Comparison of ENCODE assay signal across 8 cellular contexts in genomic region chr4:25862411-25863346, GRCh38. TPM values are rescaled to one million over a fixed set of nuclear protein-coding genes. Genes with fewer than 3 reads are reported as not detected.
DNase-seq lines count a peak whose midpoint lies in the region; ATAC-seq, FAIRE-seq and TF ChIP-seq lines count a peak whose summit lies in the region.

Gene SEL1L3, minus strand, starts transcription at chr4:25862988. Its CDS starts 152 bp downstream, at chr4:25862836.

- WGBS in neuronal stem cell (ENCODE audit: extremely low coverage in 2 of 2, insufficient read length in 2 of 2, insufficient replicate concordance in 1 of 2), 2 donors, result no CpG with 5 or more reads among the region's 115 CpGs

- H3K9me3 Mint-ChIP-seq in activated T-helper 1 cell treated with anti-CD3 and anti-CD28 coated beads, Interleukin-12 subunit alpha, Interleukin-12 subunit beta, Interleukin-2, Interleukin-4 antibody, amounts not matched to agents 30 ng/mL and 10 ng/mL and 1 ng/mL, durations not matched to agents 14 hours and 24 hours and 36 hours, result no peaks in the 10 kb centered on the region

- peak within 1 kb of the TSS; percentile 57 for H2BK120ac ChIP-seq in neuronal stem cell (ENCODE audit: low read depth, low read length)

- H3K9me3 ChIP-seq in fibroblast of lung (ENCODE audit: control insufficient read depth, insufficient read depth, low read depth, low read length) (no peaks in the 10 kb centered on the region), neuronal stem cell (replicated peaks in 1 of 2; ENCODE audit: control insufficient read depth in 2 of 2, insufficient read depth in 1 of 2, low read depth in 1 of 2, low read length in 2 of 2) (no peaks in the 10 kb centered on the region), upper lobe of right lung (no peaks in the 10 kb centered on the region)

- H3K27ac ChIP-seq in fibroblast of lung (ENCODE audit: insufficient read depth, low read length) (no peak within 1 kb of the TSS), neuronal stem cell (replicated peaks; ENCODE audit: low read length) (no peak within 1 kb of the TSS), upper lobe of right lung (peak within 1 kb of the TSS; percentile 86)

- no peak within 1 kb of the TSS for H2BK15ac ChIP-seq in neuronal stem cell (ENCODE audit: low read length)

- TF ChIP-seq CTCF in fibroblast of lung (conservative IDR thresholded peaks at IDR 0.05 in 1 of 2, IDR thresholded peaks at IDR 0.05 in 1 of 2; ENCODE audit: low read depth in 1 of 2, low read length in 2 of 2) (no peak), upper lobe of right lung (IDR thresholded peaks at IDR 0.05) (no peak)

- H3K79me1 ChIP-seq in neuronal stem cell (ENCODE audit: low read depth, low read length), result peaks cover 2% of the 10 kb centered on the region

- no peaks in the 10 kb centered on the region for H3K4me1 ChIP-seq in fibroblast of lung (ENCODE audit: control insufficient read depth, extremely low read depth, insufficient read depth, low read length)
- H3K4me1 ChIP-seq in neuronal stem cell (ENCODE audit: control insufficient read depth in 2 of 2, insufficient read depth in 1 of 2, low read depth in 1 of 2, low read length in 2 of 2), result peaks cover 9 to 11% of the 10 kb centered on the region in 2 donors
- peaks cover 36% of the 10 kb centered on the region for H3K4me1 ChIP-seq in upper lobe of right lung

- no peaks in the 10 kb centered on the region for H3K27me3 ChIP-seq in fibroblast of lung (ENCODE audit: control insufficient read depth, insufficient read depth, low read length)
- peaks cover 0 to 57% (median 11%) of the 10 kb centered on the region in 3 experiments for H3K27me3 ChIP-seq in neuronal stem cell (ENCODE audit: control insufficient read depth in 3 of 3, insufficient read depth in 3 of 3, low read depth in 1 of 3, low read length in 3 of 3)
- H3K27me3 ChIP-seq in upper lobe of right lung, result no peaks in the 10 kb centered on the region

- H2BK12ac ChIP-seq in neuronal stem cell (ENCODE audit: low read length), result no peak within 1 kb of the TSS

- no peak for FAIRE-seq in H54 (lab: Jason Lieb, UNC)

- H2BK5ac ChIP-seq in neuronal stem cell (ENCODE audit: low read length), result no peak within 1 kb of the TSS

- peak within 1 kb of the TSS; percentile 89 for H3K18ac ChIP-seq in neuronal stem cell (ENCODE audit: low read length)

- H3K4ac ChIP-seq in neuronal stem cell (ENCODE audit: low read length), result no peak within 1 kb of the TSS

- intact Hi-C loops in activated T-helper 1 cell treated with anti-CD3 and anti-CD28 coated beads, Interleukin-12 subunit alpha, Interleukin-12 subunit beta, Interleukin-2, Interleukin-4 antibody, amounts not matched to agents 30 ng/mL and 10 ng/mL and 1 ng/mL, durations not matched to agents 14 hours and 24 hours and 36 hours (cut with micrococcal nuclease), result loop anchor here (1.0 to 10.0 kb wide), 8 partner anchors 52 to 1152 kb away; partner anchors contain the start of genes PI4K2B, RBPJ, SMIM20 and TBC1D19
- intact Hi-C loops in upper lobe of right lung (cut with DNase I), result no loop called here

- H3K36me3 ChIP-seq in fibroblast of lung (ENCODE audit: control insufficient read depth, insufficient read depth, low read length) (no peaks in the 10 kb centered on the region), neuronal stem cell (replicated peaks in 1 of 2; ENCODE audit: control insufficient read depth in 2 of 2, insufficient read depth in 2 of 2, low read length in 2 of 2) (no peaks in the 10 kb centered on the region), upper lobe of right lung (no peaks in the 10 kb centered on the region)

- H4K91ac ChIP-seq in neuronal stem cell (ENCODE audit: low read depth, low read length, poor library complexity), result no peak within 1 kb of the TSS

- peak within 1 kb of the TSS; percentile 19 to 82 (median 58) for H3K4me3 ChIP-seq in fibroblast of lung (replicated peaks in 1 of 4; ENCODE audit: control extremely low read depth in 1 of 4, insufficient read depth in 1 of 4, low read depth in 3 of 4, low read length in 4 of 4)
- peak within 1 kb of the TSS; percentile 44 to 88 for H3K4me3 ChIP-seq in neuronal stem cell (ENCODE audit: low read length in 2 of 2)
- peak within 1 kb of the TSS; percentile 85 for H3K4me3 ChIP-seq in upper lobe of right lung

- H3K4me2 ChIP-seq in fibroblast of lung (ENCODE audit: extremely low read depth, insufficient read depth, low read length) (peak within 1 kb of the TSS; percentile 55), neuronal stem cell (ENCODE audit: insufficient read depth, low read length, poor library complexity, severe bottlenecking) (peak within 1 kb of the TSS; percentile 83)

- ATAC-seq in upper lobe of right lung, result peak; percentile 75

- TF ChIP-seq POLR2A in H54 (IDR thresholded peaks at IDR 0.05; ENCODE audit: low read depth, low read length), result no peak

- H3K36me3 Mint-ChIP-seq in activated T-helper 1 cell treated with anti-CD3 and anti-CD28 coated beads, Interleukin-12 subunit alpha, Interleukin-12 subunit beta, Interleukin-2, Interleukin-4 antibody, amounts not matched to agents 30 ng/mL and 10 ng/mL and 1 ng/mL, durations not matched to agents 14 hours and 24 hours and 36 hours (ENCODE audit: low read depth), result peaks cover 11% of the 10 kb centered on the region

- H3K27ac Mint-ChIP-seq in activated T-helper 1 cell treated with anti-CD3 and anti-CD28 coated beads, Interleukin-12 subunit alpha, Interleukin-12 subunit beta, Interleukin-2, Interleukin-4 antibody, amounts not matched to agents 30 ng/mL and 10 ng/mL and 1 ng/mL, durations not matched to agents 14 hours and 24 hours and 36 hours, result peak within 1 kb of the TSS; percentile 99

- no peak within 1 kb of the TSS for H4K8ac ChIP-seq in neuronal stem cell (ENCODE audit: low read depth, low read length)

- no peaks in the 10 kb centered on the region for H4K20me1 ChIP-seq in fibroblast of lung (ENCODE audit: control insufficient read depth, extremely low read depth, insufficient read depth, low read length)

- H3K23ac ChIP-seq in neuronal stem cell (ENCODE audit: low read depth, low read length, poor library complexity), result no peak within 1 kb of the TSS

- peak; percentile 46 for DNase-seq in EH (ENCODE audit: low read depth)
- DNase-seq in H54 (ENCODE audit: insufficient read length, low spot score), result peak; percentile 33
- DNase-seq in NCI-H69 (lab: John Stamatoyannopoulos, UW), result peak; percentile 81
- DNase-seq in activated T-helper 1 cell treated with anti-CD3 and anti-CD28 coated beads, Interleukin-12 subunit alpha, Interleukin-12 subunit beta, Interleukin-2, Interleukin-4 antibody, amounts not matched to agents 30 ng/mL and 10 ng/mL and 1 ng/mL, durations not matched to agents 14 hours and 24 hours and 36 hours (ENCODE audit: low spot score), result peak; percentile 37
- DNase-seq in fibroblast of lung (ENCODE audit: low read depth in 2 of 2), result no peak
- DNase-seq in neuronal stem cell (ENCODE audit: low spot score), result peak; percentile 38
- peak; percentile 89 for DNase-seq in upper lobe of right lung
- DNase-seq in NCI-H2029 treated with DMSO at 0.1 percent for 48 hours (lab: John Stamatoyannopoulos, UW), result no peak

- H3K9ac ChIP-seq in fibroblast of lung (ENCODE audit: insufficient read depth, low read length), result peak within 1 kb of the TSS; percentile 17
- peak within 1 kb of the TSS; percentile 88 for H3K9ac ChIP-seq in neuronal stem cell (ENCODE audit: low read depth, low read length, poor library complexity)

- no peaks in the 10 kb centered on the region for H3K79me2 ChIP-seq in fibroblast of lung (ENCODE audit: control insufficient read depth, insufficient read depth, low read length)

- peak within 1 kb of the TSS; percentile 99 for H3K4me3 Mint-ChIP-seq in activated T-helper 1 cell treated with anti-CD3 and anti-CD28 coated beads, Interleukin-12 subunit alpha, Interleukin-12 subunit beta, Interleukin-2, Interleukin-4 antibody, amounts not matched to agents 30 ng/mL and 10 ng/mL and 1 ng/mL, durations not matched to agents 14 hours and 24 hours and 36 hours

- H3K27me3 Mint-ChIP-seq in activated T-helper 1 cell treated with anti-CD3 and anti-CD28 coated beads, Interleukin-12 subunit alpha, Interleukin-12 subunit beta, Interleukin-2, Interleukin-4 antibody, amounts not matched to agents 30 ng/mL and 10 ng/mL and 1 ng/mL, durations not matched to agents 14 hours and 24 hours and 36 hours (ENCODE audit: insufficient read depth), result no peaks in the 10 kb centered on the region

- peaks cover 42% of the 10 kb centered on the region for H3K4me1 Mint-ChIP-seq in activated T-helper 1 cell treated with anti-CD3 and anti-CD28 coated beads, Interleukin-12 subunit alpha, Interleukin-12 subunit beta, Interleukin-2, Interleukin-4 antibody, amounts not matched to agents 30 ng/mL and 10 ng/mL and 1 ng/mL, durations not matched to agents 14 hours and 24 hours and 36 hours (ENCODE audit: low read depth)

- H2AFZ ChIP-seq in fibroblast of lung (ENCODE audit: low read length) (peak within 1 kb of the TSS; percentile 43), neuronal stem cell (ENCODE audit: low read length) (peak within 1 kb of the TSS; percentile 86)

- H3K14ac ChIP-seq in neuronal stem cell (ENCODE audit: low read length), result no peak within 1 kb of the TSS

- H2AK5ac ChIP-seq in neuronal stem cell (ENCODE audit: low read depth, low read length), result no peak within 1 kb of the TSS

RNA-seq across cellular contexts. Expression of gene SEL1L3, which starts in this region (rescaled TPM):
- 36.0 and 37.1 TPM in 2 replicates for total RNA-seq in activated T-helper 1 cell treated with anti-CD3 and anti-CD28 coated beads, Interleukin-12 subunit alpha, Interleukin-12 subunit beta, Interleukin-2, Interleukin-4 antibody, amounts not matched to agents 30 ng/mL and 10 ng/mL and 1 ng/mL, durations not matched to agents 14 hours and 24 hours and 36 hours
- total RNA-seq in fibroblast of lung (56.0 and 56.3 TPM in 2 replicates), upper lobe of right lung (69.2 TPM)
- 13.2 and 24.1 TPM in 2 replicates for polyA plus RNA-seq in fibroblast of lung
- polyA plus RNA-seq in fibroblast of lung (2012), result 11.1 and 24.5 TPM in 2 replicates
- 5.3 and 28.6 TPM in 2 replicates for polyA minus RNA-seq in fibroblast of lung (ENCODE audit: low replicate concordance)
- 37.6 TPM for polyA plus RNA-seq in neuronal stem cell (2013, experiment 1 of 2)
- 34.7 TPM for polyA plus RNA-seq in neuronal stem cell (2013, experiment 2 of 2)

Comparison
In these comparisons a context has a peak if more than half of its experiments do, and no peak if none do; other contexts are left out.
1. DNase-seq: peak in EH (single experiment), H54 (single experiment), NCI-H69 (single experiment), activated T-helper 1 cell treated with anti-CD3 and anti-CD28 coated beads, Interleukin-12 subunit alpha, Interleukin-12 subunit beta, Interleukin-2, Interleukin-4 antibody, amounts not matched to agents 30 ng/mL and 10 ng/mL and 1 ng/mL, durations not matched to agents 14 hours and 24 hours and 36 hours (single experiment), neuronal stem cell (single experiment) and upper lobe of right lung (single experiment); none in fibroblast of lung (0 of 2) and NCI-H2029 treated with DMSO at 0.1 percent for 48 hours (single experiment).
2. Peak in every context shown above with its lines, with median percentiles within 50 percentile points of each other: H3K4me3 ChIP-seq.